20 cellular contexts compared by ENCODE assay signal in the genomic region with DNA sequence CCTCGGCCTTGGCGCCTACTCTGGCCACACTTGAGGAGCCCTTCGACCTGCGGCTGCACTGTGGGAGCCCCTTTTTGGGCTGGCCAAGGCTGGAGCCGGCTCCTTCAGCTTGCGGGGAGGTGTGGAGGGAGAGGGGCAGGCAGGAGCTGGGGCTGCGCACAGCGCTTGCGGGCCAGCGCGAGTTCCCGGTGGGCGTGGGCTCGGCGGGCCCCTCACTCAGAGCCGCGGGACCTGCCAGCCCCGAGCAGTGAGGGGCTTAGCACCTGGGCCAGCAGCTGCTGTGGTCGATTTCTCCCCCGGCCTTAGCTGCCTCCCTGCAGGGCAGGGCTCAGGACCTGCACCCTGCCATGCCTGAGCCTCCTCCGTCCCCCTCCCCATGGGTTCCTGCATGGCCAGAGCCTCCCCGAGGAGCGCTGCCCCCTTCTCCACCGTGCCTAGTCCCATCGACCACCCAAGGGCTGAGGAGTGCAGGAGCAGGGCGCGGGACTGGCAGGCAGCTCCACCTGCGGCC.
DNase-seq lines count a peak whose midpoint lies in the region; ATAC-seq, FAIRE-seq and TF ChIP-seq lines count a peak whose summit lies in the region.
"Had no signal": no experiment of that assay in that cellular context is flagged by ENCODE, and none has a peak within 500 bp of the region (broad histone marks: within the 10 kb centered on the region; RNA-seq: fewer than 3 reads in every experiment).

No MANE protein-coding gene starts in this region.

- H3K4me3 Mint-ChIP-seq in chondrocyte (ENCODE audit: unreplicated experiment): no peak overlapping the region
- H3K4me3 Mint-ChIP-seq: CD8-positive, alpha-beta T cell; GM23338 had no signal

- H3K27me3 ChIP-seq in right lobe of liver (no peaks in the 10 kb centered on the region), HepG2 (ENCODE audit: control insufficient read depth in 1 of 2, insufficient read depth in 2 of 2, low read length in 2 of 2) (no peaks in the 10 kb centered on the region)
- H3K27me3 ChIP-seq: BE2C had no signal

- no peaks in the 10 kb centered on the region for H3K9me3 Mint-ChIP-seq in chondrocyte (ENCODE audit: low read depth)
- H3K9me3 Mint-ChIP-seq: GM23338 had no signal

- no peaks in the 10 kb centered on the region for H3K4me1 ChIP-seq in right lobe of liver
- no peaks in the 10 kb centered on the region for H3K4me1 ChIP-seq in HepG2 (ENCODE audit: insufficient read depth, low read length)
- H3K4me1 ChIP-seq: BE2C had no signal

- TF ChIP-seq POLR2A in right lobe of liver (IDR thresholded peaks at IDR 0.05): no peak
- TF ChIP-seq POLR2A in HepG2 (IDR thresholded peaks at IDR 0.05; ENCODE audit: insufficient read depth in 1 of 2, low read depth in 2 of 2, low read length in 2 of 2): no peak

- H3K4me3 ChIP-seq in right lobe of liver (no peak overlapping the region), HepG2 (replicated peaks in 1 of 3; ENCODE audit: insufficient read depth in 1 of 3, low read depth in 2 of 3, low read length in 3 of 3) (no peak overlapping the region)
- H3K4me3 ChIP-seq: GM23338 had no signal

- H3K27me3 Mint-ChIP-seq in chondrocyte (ENCODE audit: low read depth): no peaks in the 10 kb centered on the region

- no TSS peak for BruUV-seq in HepG2 (replicated peaks; lab: Mats Ljungman, UMichigan)

- no peak for TF ChIP-seq CTCF in right lobe of liver (IDR thresholded peaks at IDR 0.05)
- TF ChIP-seq CTCF in HepG2 (CRISPR knock-in tag; IDR thresholded peaks at IDR 0.05): no peak
- no peak for TF ChIP-seq CTCF in chondrocyte (IDR thresholded peaks at IDR 0.05)

- in situ Hi-C loops in HepG2 (cut with HindIII; ENCODE audit: extremely low pct_ligation_motif_present, low pct_unique_long_range_greater_than_20kb): no loop called here

- H2AFZ ChIP-seq in HepG2 (ENCODE audit: low read length): no peak overlapping the region
- H2AFZ ChIP-seq: GM23338 had no signal

- no peaks in the 10 kb centered on the region for H3K4me1 Mint-ChIP-seq in chondrocyte (ENCODE audit: low read depth)

- peak; percentile 13 to 40 (median 33) for DNase-seq in right lobe of liver
- no peak for DNase-seq in HepG2 (ENCODE audit: low spot score)
- DNase-seq in chondrocyte (ENCODE audit: low spot score): peak; percentile 74
- peak; percentile 47 for DNase-seq in sciatic nerve (ENCODE audit: low spot score)
- no peak for DNase-seq in Ammon's horn (ENCODE audit: low spot score)
- no peak for DNase-seq in left colon
- DNase-seq: BE2C, DMS79 treated with DMSO at 0.1 percent for 48 hours, GDM1, KG1, NCI-H1092, NCI-H2107, NCI-H345, NCI-H69, PC-3 had no signal

- ATAC-seq in right lobe of liver (no peak), HepG2 (no peak), sciatic nerve (no peak), GM21390 (IDR thresholded peaks at IDR 0.05; ENCODE audit: unreplicated experiment) (no peak), left colon (no peak)
- ATAC-seq: CD8-positive, alpha-beta T cell; GM23338; PC-3 had no signal

- no peak for TF ChIP-seq RAD21 in HepG2 (CRISPR knock-in tag; IDR thresholded peaks at IDR 0.05)

- H3K27ac ChIP-seq in right lobe of liver (no peak overlapping the region), HepG2 (ENCODE audit: extremely low read length, insufficient read depth, low read length) (no peak overlapping the region)

- no peak overlapping the region for H3K27ac Mint-ChIP-seq in chondrocyte (ENCODE audit: unreplicated experiment)
- H3K27ac Mint-ChIP-seq: CD8-positive, alpha-beta T cell; GM23338 had no signal

- WGBS in right lobe of liver (ENCODE audit: insufficient coverage, low coverage, low lambda C conversion rate, missing lambda C conversion rate): 85% methylated on average over 2 of the region's 28 CpGs
- 34% methylated on average over 7 of the region's 28 CpGs for WGBS in HepG2 (ENCODE audit: low lambda C conversion rate)

- CTCF ChIA-PET in HepG2 (lab: Yijun Ruan, JAX; ENCODE audit: low intra/inter-chr PET ratio, low total read pairs): no interaction called here

- no peaks in the 10 kb centered on the region for H3K36me3 ChIP-seq in right lobe of liver
- H3K36me3 ChIP-seq in HepG2 (replicated peaks in 1 of 2; ENCODE audit: control insufficient read depth in 1 of 2, insufficient read depth in 2 of 2, low read length in 2 of 2): no peaks in the 10 kb centered on the region
- H3K36me3 ChIP-seq: BE2C had no signal

- no peak overlapping the region for H3K4me2 ChIP-seq in HepG2 (ENCODE audit: low read depth, low read length)
- H3K4me2 ChIP-seq: GM23338 had no signal

- no peak overlapping the region for H3K9ac ChIP-seq in HepG2 (ENCODE audit: insufficient read depth, low read depth, low read length)

- no peaks in the 10 kb centered on the region for H3K9me3 ChIP-seq in right lobe of liver
- H3K9me3 ChIP-seq in HepG2 (ENCODE audit: low read length): no peaks in the 10 kb centered on the region
- H3K9me3 ChIP-seq: BE2C had no signal

- TF ChIP-seq EP300 in HepG2 (IDR thresholded peaks at IDR 0.05; ENCODE audit: low read depth in 2 of 2, low read length in 2 of 2) (no peak), HepG2 (CRISPR knock-in tag; IDR thresholded peaks at IDR 0.05; ENCODE audit: borderline replicate concordance) (no peak)

- POLR2A ChIA-PET in HepG2 (lab: Yijun Ruan, JAX): no interaction called here

- FAIRE-seq in HepG2 (lab: Jason Lieb, UNC): no peak
- FAIRE-seq: D721Med, GM12892 had no signal

- intact Hi-C loops in right lobe of liver (cut with DNase I): no loop called here
- intact Hi-C loops in HepG2 (cut with micrococcal nuclease; ENCODE audit: unreplicated experiment): no loop called here
- intact Hi-C loops in sciatic nerve (cut with DNase I): no loop called here
- intact Hi-C loops in left colon (cut with DNase I, micrococcal nuclease): no loop called here

- H4K20me1 ChIP-seq in HepG2 (ENCODE audit: insufficient read depth, low read length): no peaks in the 10 kb centered on the region

- peaks cover 3% of the 10 kb centered on the region for H3K36me3 Mint-ChIP-seq in chondrocyte (ENCODE audit: low read depth)
- H3K36me3 Mint-ChIP-seq: CD8-positive, alpha-beta T cell had no signal

- H3K79me2 ChIP-seq in HepG2 (ENCODE audit: insufficient read depth, low read length): no peaks in the 10 kb centered on the region

TF ChIP-seq in HepG2, 621 proteins besides CTCF, POLR2A, EP300 and RAD21:
- TF ChIP-seq CENPT (CRISPR knock-in tag; IDR thresholded peaks at IDR 0.05; ENCODE audit: low read depth): no peak
- no peak for TF ChIP-seq ZNF451 (CRISPR knock-in tag; IDR thresholded peaks at IDR 0.05)
- no peak for TF ChIP-seq MATR3 (CRISPR knock-in tag; IDR thresholded peaks at IDR 0.05)
- no peak for TF ChIP-seq ZNF773 (CRISPR knock-in tag; IDR thresholded peaks at IDR 0.05; ENCODE audit: borderline replicate concordance)
- no peak for TF ChIP-seq IKZF5 (CRISPR knock-in tag; IDR thresholded peaks at IDR 0.05)
- TF ChIP-seq, protein P1, sequence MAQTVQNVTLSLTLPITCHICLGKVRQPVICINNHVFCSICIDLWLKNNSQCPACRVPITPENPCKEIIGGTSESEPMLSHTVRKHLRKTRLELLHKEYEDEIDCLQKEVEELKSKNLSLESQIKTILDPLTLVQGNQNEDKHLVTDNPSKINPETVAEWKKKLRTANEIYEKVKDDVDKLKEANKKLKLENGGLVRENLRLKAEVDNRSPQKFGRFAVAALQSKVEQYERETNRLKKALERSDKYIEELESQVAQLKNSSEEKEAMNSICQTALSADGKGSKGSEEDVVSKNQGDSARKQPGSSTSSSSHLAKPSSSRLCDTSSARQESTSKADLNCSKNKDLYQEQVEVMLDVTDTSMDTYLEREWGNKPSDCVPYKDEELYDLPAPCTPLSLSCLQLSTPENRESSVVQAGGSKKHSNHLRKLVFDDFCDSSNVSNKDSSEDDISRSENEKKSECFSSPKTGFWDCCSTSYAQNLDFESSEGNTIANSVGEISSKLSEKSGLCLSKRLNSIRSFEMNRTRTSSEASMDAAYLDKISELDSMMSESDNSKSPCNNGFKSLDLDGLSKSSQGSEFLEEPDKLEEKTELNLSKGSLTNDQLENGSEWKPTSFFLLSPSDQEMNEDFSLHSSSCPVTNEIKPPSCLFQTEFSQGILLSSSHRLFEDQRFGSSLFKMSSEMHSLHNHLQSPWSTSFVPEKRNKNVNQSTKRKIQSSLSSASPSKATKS (CRISPR knock-in tag; IDR thresholded peaks at IDR 0.05): no peak
- no peak for TF ChIP-seq ELK4 (CRISPR knock-in tag; IDR thresholded peaks at IDR 0.05; ENCODE audit: borderline replicate concordance)
- TF ChIP-seq ZZZ3 (CRISPR knock-in tag; IDR thresholded peaks at IDR 0.05; ENCODE audit: borderline replicate concordance): no peak
- TF ChIP-seq NAIF1 (CRISPR knock-in tag; IDR thresholded peaks at IDR 0.05; ENCODE audit: borderline replicate concordance): no peak
- no peak for TF ChIP-seq ZIK1 (CRISPR knock-in tag; IDR thresholded peaks at IDR 0.05; ENCODE audit: borderline replicate concordance, low read depth)

Comparison
In these comparisons a context has a peak if more than half of its experiments do, and no peak if none do; other contexts are left out.
1. DNase-seq: peak in right lobe of liver (3 of 3), chondrocyte (single experiment) and sciatic nerve (single experiment); none in HepG2 (single experiment), Ammon's horn (single experiment) and left colon (0 of 2).